Comparison of ENCODE assay signal across 8 cellular contexts in the genomic region with DNA sequence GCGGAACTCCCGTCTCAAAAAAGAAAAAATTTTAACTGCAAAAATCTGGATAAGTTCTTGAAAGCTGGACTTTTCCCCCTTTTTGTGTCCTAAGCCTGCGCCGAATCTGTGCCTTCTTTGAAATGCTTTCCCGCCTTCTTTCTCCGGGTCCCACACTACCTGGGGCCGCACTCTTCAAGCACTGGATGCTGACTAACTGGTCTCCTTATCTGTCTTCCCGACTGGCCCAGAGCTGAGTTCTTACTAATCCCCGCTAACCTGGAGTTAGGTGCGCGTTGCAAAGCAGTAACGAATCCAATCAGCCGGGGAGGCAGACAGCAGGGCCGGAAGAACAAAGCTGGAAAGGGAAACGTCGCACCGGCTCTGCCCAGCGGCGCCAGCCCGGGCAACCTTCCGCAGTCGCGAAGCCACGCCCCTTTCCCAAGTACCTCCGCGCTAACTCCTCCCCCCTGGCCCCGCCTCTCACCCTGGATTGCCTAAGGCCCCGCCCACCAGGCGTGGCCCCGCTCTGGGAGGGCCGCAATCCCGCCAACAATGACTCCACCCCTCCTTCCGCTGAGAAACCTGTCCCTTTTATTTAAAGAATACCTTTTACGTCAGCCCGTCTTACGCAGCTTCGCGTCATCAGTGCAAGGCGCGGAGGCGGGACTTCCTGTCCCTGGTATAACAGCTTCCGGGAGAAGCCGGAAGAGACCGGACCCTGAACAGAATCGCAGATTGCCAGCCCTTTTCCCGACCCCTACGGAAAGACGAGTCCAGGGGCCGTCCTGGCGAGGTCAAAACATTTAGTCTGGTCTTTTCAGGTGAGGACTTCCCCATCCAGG. TPM values are rescaled to one million over a fixed set of nuclear protein-coding genes. Genes with fewer than 3 reads are reported as not detected.
A peak's percentile ranks its signal among the peaks of the same experiment; 100 is the strongest.
DNase-seq lines count a peak whose midpoint lies in the region; ATAC-seq and TF ChIP-seq lines count a peak whose summit lies in the region.

A gene (plus strand): TSS at position 666 of the 824 bp plus-strand sequence. CDS start 737 bp downstream, outside the sequence.

- peak within 1 kb of the TSS; percentile 100 for H3K27ac ChIP-seq in CD8-positive, alpha-beta memory T cell (ENCODE audit: low read depth, low read length)
- H3K27ac ChIP-seq in lung (ENCODE audit: low read depth in 1 of 2, low read length in 1 of 2): peak within 1 kb of the TSS; percentile 85 to 91

- H3K4me1 ChIP-seq in CD8-positive, alpha-beta memory T cell (ENCODE audit: insufficient read depth, low read length): peaks cover 35% of the 10 kb centered on the region
- H3K4me1 ChIP-seq in lung (ENCODE audit: control insufficient read depth in 2 of 2, insufficient read depth in 2 of 2, low read length in 2 of 2): peaks cover 0 to 5% of the 10 kb centered on the region in 2 donors

- no peaks in the 10 kb centered on the region for H3K27me3 ChIP-seq in CD8-positive, alpha-beta memory T cell (ENCODE audit: insufficient read depth, low read length, poor library complexity, severe bottlenecking)
- H3K27me3 ChIP-seq in lung (ENCODE audit: control insufficient read depth, insufficient read depth): no peaks in the 10 kb centered on the region

- peak within 1 kb of the TSS; percentile 90 to 100 (median 99) for H3K4me3 Mint-ChIP-seq in CD8-positive, alpha-beta memory T cell

- no peaks in the 10 kb centered on the region for H3K9me3 ChIP-seq in CD8-positive, alpha-beta memory T cell (ENCODE audit: low read length)
- no peaks in the 10 kb centered on the region for H3K9me3 ChIP-seq in lung (ENCODE audit: control insufficient read depth in 2 of 2, insufficient read depth in 1 of 2, low read length in 1 of 2)

- peaks cover 0 to 2% of the 10 kb centered on the region in 2 donors for H3K27me3 Mint-ChIP-seq in CD8-positive, alpha-beta memory T cell

- peaks cover 5 to 68% (median 7%) of the 10 kb centered on the region in 3 donors for H3K36me3 Mint-ChIP-seq in CD8-positive, alpha-beta memory T cell

- peaks cover 44 to 58% (median 56%) of the 10 kb centered on the region in 3 donors for H3K4me1 Mint-ChIP-seq in CD8-positive, alpha-beta memory T cell

- CTCF ChIA-PET in CD8-positive, alpha-beta memory T cell (lab: Charles Lee): interaction anchor here (0.8 to 2.9 kb wide), 12 partner anchors 10 to 243 kb away, joined by 3 to 15 read pairs (median 4); a partner anchor contains a TSS

- peak; percentile 76 for ATAC-seq in GM19468 (IDR thresholded peaks at IDR 0.05; ENCODE audit: extremely low read depth, unreplicated experiment)
- ATAC-seq in lung (ENCODE audit: insufficient read depth, low FRiP score): peak; percentile 96

- H3K27ac Mint-ChIP-seq in CD8-positive, alpha-beta memory T cell: peak within 1 kb of the TSS; percentile 89 to 100 (median 100)

- peaks cover 16% of the 10 kb centered on the region for H3K36me3 ChIP-seq in CD8-positive, alpha-beta memory T cell (ENCODE audit: insufficient read depth, low read length)
- peaks cover 12 to 24% of the 10 kb centered on the region in 2 donors for H3K36me3 ChIP-seq in lung (ENCODE audit: control insufficient read depth in 2 of 2, insufficient read depth in 2 of 2, low read length in 2 of 2)

- peak within 1 kb of the TSS; percentile 100 for H3K4me3 ChIP-seq in CD8-positive, alpha-beta memory T cell (ENCODE audit: low read length)
- H3K4me3 ChIP-seq in lung: peak within 1 kb of the TSS; percentile 97

- TF ChIP-seq CTCF in lung (IDR thresholded peaks at IDR 0.05; ENCODE audit: control extremely low read depth, extremely low read depth): no peak

- POLR2A ChIA-PET in CD8-positive, alpha-beta memory T cell (lab: Charles Lee): interaction anchor here (0.6 to 4.6 kb wide), 13 partner anchors 9 to 1843 kb away, joined by 3 to 50 read pairs (median 6); a partner anchor contains a TSS

- no peaks in the 10 kb centered on the region for H3K9me3 Mint-ChIP-seq in CD8-positive, alpha-beta memory T cell

- DNase-seq in CD8-positive, alpha-beta memory T cell: peak; percentile 99 to 100 (median 99)
- peak; percentile 94 for DNase-seq in HS-5 (ENCODE audit: low read depth)
- peak; percentile 98 for DNase-seq in NK-92 treated with Interleukin-12 subunit alpha and Interleukin-12 subunit beta, amount 100 ng/mL, for 24 hours (lab: John Stamatoyannopoulos, UW)
- DNase-seq in activated CD8-positive, alpha-beta memory T cell treated with anti-CD3 and anti-CD28 coated beads for 24 hours: peak; percentile 100
- DNase-seq in effector CD8-positive, alpha-beta T cell (lab: John Stamatoyannopoulos, UW): peak; percentile 98
- peak; percentile 99 for DNase-seq in lung (ENCODE audit: low spot score)
- DNase-seq in stimulated activated CD4-positive, alpha-beta T cell treated with anti-CD3 and anti-CD28 coated beads, TNF-alpha, amount 100 ng/mL, for 4 hours (ENCODE audit: low read depth in 3 of 3): peak; percentile 99

- WGBS in lung, 2 donors: 0% methylated on average over 50 of the region's 50 CpGs

RNA-seq across cellular contexts. Expression of the gene that starts here (rescaled TPM):
- total RNA-seq in CD8-positive, alpha-beta memory T cell: 10 to 100 TPM; 20.8 to 22.5 TPM
- polyA plus RNA-seq in CD8-positive, alpha-beta memory T cell: 37.5 TPM
- 10 to 100 TPM; 32.1 to 36.9 TPM for total RNA-seq in lung
- 10 to 100 TPM; 37.5 to 40.2 TPM for polyA plus RNA-seq in lung

Comparison
In these comparisons a context has a peak if more than half of its experiments do, and no peak if none do; other contexts are left out.
1. Peak in every context shown above with its lines: DNase-seq, ATAC-seq, H3K4me3 ChIP-seq and H3K27ac ChIP-seq.